In the genomic region with DNA sequence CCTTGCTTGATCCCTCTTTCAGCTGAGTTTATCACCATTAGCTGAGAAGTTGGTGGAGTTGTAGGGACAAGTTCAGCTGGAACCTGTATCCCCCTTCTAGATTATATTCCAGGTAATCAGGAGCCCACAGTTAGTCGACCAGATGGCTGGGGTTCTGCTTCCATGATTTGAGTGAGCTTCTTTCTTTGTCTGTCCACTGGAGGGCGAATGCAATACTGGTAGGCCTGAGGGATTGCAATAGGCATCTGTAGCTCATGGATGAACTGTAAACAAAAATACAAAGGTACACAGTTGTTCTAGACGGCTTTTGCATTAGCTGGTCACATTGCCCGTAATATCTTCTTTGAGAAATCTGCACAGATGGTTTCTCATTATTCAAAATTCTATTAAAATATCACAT, we compare ENCODE assay signal across 11 cellular contexts.
A peak's percentile ranks its signal among the peaks of the same experiment; 100 is the strongest.
DNase-seq lines count a peak whose midpoint lies in the region; TF ChIP-seq lines count a peak whose summit lies in the region.
"Had no signal": no experiment of that assay in that cellular context is flagged by ENCODE, and none has a peak within 500 bp of the region (broad histone marks: within the 10 kb centered on the region; RNA-seq: fewer than 3 reads in every experiment).

No MANE protein-coding gene starts in this region.

- H2AK5ac ChIP-seq in H9 (ENCODE audit: insufficient read length, low read length) = no peak overlapping the region

- H3K56ac ChIP-seq in H9 (ENCODE audit: insufficient read length, low read depth, low read length) = no peak overlapping the region

- H3K4me3 Mint-ChIP-seq in H9 = no peak overlapping the region
- H3K4me3 Mint-ChIP-seq: activated B cell treated with CpG ODN at 0.5 μM for 24 hours had no signal

- H3T11ph ChIP-seq in H9 (ENCODE audit: low read length) = no peak overlapping the region

- TF ChIP-seq POLR2A in uterus (IDR thresholded peaks at IDR 0.05) = no peak

- H4K91ac ChIP-seq in H9 (ENCODE audit: insufficient read length, low read depth, low read length) = no peak overlapping the region

- H2BK5ac ChIP-seq in H9 (ENCODE audit: insufficient read length, low read length) = no peak overlapping the region

- H2BK120ac ChIP-seq in H9 (ENCODE audit: low read depth, low read length, poor library complexity, severe bottlenecking) = no peak overlapping the region

- no peaks in the 10 kb centered on the region for H3K23me2 ChIP-seq in H9 (ENCODE audit: insufficient read length, low read depth, low read length, poor library complexity, severe bottlenecking)

- intact Hi-C loops in uterus (cut with DNase I; ENCODE audit: low total_unique reads) = no loop called here

- no peaks in the 10 kb centered on the region for H3K79me1 ChIP-seq in H9 (ENCODE audit: insufficient read depth, low read depth, low read length, poor library complexity, severe bottlenecking)

- no peaks in the 10 kb centered on the region for H3K27me3 Mint-ChIP-seq in H9 (ENCODE audit: low read depth)
- H3K27me3 Mint-ChIP-seq: activated B cell treated with CpG ODN at 0.5 μM for 24 hours had no signal

- H3K4me1 Mint-ChIP-seq in H9 = peaks cover 15 to 25% of the 10 kb centered on the region in 2 experiments
- H3K4me1 Mint-ChIP-seq: activated B cell treated with CpG ODN at 0.5 μM for 24 hours had no signal

- H3K36me3 ChIP-seq in uterus = no peaks in the 10 kb centered on the region

- H3K27ac Mint-ChIP-seq in H9 = no peak overlapping the region; a peak in 1 of 7 replicates
- H3K27ac Mint-ChIP-seq: activated B cell treated with CpG ODN at 0.5 μM for 24 hours had no signal

- DNase-seq in COR-L47 (lab: John Stamatoyannopoulos, UW) (peak; percentile 10), H9 (peak; percentile 42), SK-N-DZ (ENCODE audit: low spot score) (peak; percentile 9), islet precursor cell (peak; percentile 60), uterus (no peak), GM20000 (ENCODE audit: low spot score) (no peak), DMS79 treated with DMSO at 0.1 percent for 48 hours (lab: John Stamatoyannopoulos, UW) (no peak), NCI-H1694 treated with DMSO at 0.1 percent for 48 hours (lab: John Stamatoyannopoulos, UW) (no peak)
- DNase-seq: activated B cell treated with CpG ODN at 0.5 μM for 24 hours, amygdala, hypothalamus had no signal

- no peak overlapping the region for H3K23ac ChIP-seq in H9 (ENCODE audit: insufficient read length, low read depth, low read length)

- no peaks in the 10 kb centered on the region for H3K36me3 Mint-ChIP-seq in H9 (ENCODE audit: insufficient read depth in 1 of 3, low read depth in 3 of 3)

- no peak overlapping the region for H3K18ac ChIP-seq in H9 (ENCODE audit: insufficient read length, low read depth, low read length)

- WGBS in H9 (ENCODE audit: extremely low coverage, insufficient read length, low lambda C conversion rate) = no CpG with 5 or more reads among the region's 4 CpGs

- H3K9me3 ChIP-seq in H9 (ENCODE audit: control insufficient read depth, low read depth, low read length) = no peaks in the 10 kb centered on the region
- H3K9me3 ChIP-seq in uterus = no peaks in the 10 kb centered on the region

- no peak overlapping the region for H4K8ac ChIP-seq in H9 (replicated peaks; ENCODE audit: insufficient read length, low read depth, low read length)

- H3K27me3 ChIP-seq in H9 (ENCODE audit: insufficient read depth, low read length) = no peaks in the 10 kb centered on the region
- H3K27me3 ChIP-seq in uterus = no peaks in the 10 kb centered on the region

- no peaks in the 10 kb centered on the region for H3K9me3 Mint-ChIP-seq in H9
- H3K9me3 Mint-ChIP-seq: activated B cell treated with CpG ODN at 0.5 μM for 24 hours had no signal

- H3K4me1 ChIP-seq in H9 (ENCODE audit: insufficient read depth, low read length) = peaks cover 2% of the 10 kb centered on the region
- no peaks in the 10 kb centered on the region for H3K4me1 ChIP-seq in uterus

- H2BK12ac ChIP-seq in H9 (ENCODE audit: insufficient read length, low read depth, low read length) = no peak overlapping the region

- H2BK15ac ChIP-seq in H9 (ENCODE audit: low read depth, low read length) = no peak overlapping the region

- peaks cover 1% of the 10 kb centered on the region; the same call in 1 of the 2 replicates for H3K79me2 ChIP-seq in H9 (ENCODE audit: insufficient read depth, low read length)

- H4K20me1 ChIP-seq in H9 (ENCODE audit: control insufficient read depth, insufficient read depth, insufficient read length) = no peaks in the 10 kb centered on the region

- no peak overlapping the region for H2BK20ac ChIP-seq in H9 (ENCODE audit: low read depth, low read length, poor library complexity, severe bottlenecking)

- H3K27ac ChIP-seq in H9 (ENCODE audit: insufficient read length, low read depth, low read length) (no peak overlapping the region), uterus (no peak overlapping the region)

- H3K14ac ChIP-seq in H9 (ENCODE audit: insufficient read depth, low read length) = no peak overlapping the region

- TF ChIP-seq CTCF in H9 (conservative IDR thresholded peaks at IDR 0.05) = peak; percentile 61
- no peak for TF ChIP-seq CTCF in uterus (IDR thresholded peaks at IDR 0.05)
- no peak for TF ChIP-seq CTCF in GM20000 (IDR thresholded peaks at IDR 0.05; ENCODE audit: extremely low read depth, missing control alignments)

- no peak overlapping the region for H2AFZ ChIP-seq in H9 (ENCODE audit: low read length)

- no peak overlapping the region for H3K9ac ChIP-seq in H9 (ENCODE audit: extremely low read depth, insufficient read length, low read length)

- H3K4me2 ChIP-seq in H9 (ENCODE audit: insufficient read depth, insufficient read length, low read length) = no peak overlapping the region

- H4K5ac ChIP-seq in H9 (ENCODE audit: insufficient read length, low read depth, low read length) = no peak overlapping the region

- H3K4me3 ChIP-seq in uterus = no peak overlapping the region

- no peak overlapping the region for H3K4ac ChIP-seq in H9 (ENCODE audit: low read depth, low read length)

Comparison
In these comparisons a context has a peak if more than half of its experiments do, and no peak if none do; other contexts are left out.
1. DNase-seq: peak in COR-L47 (single experiment), H9 (single experiment), SK-N-DZ (single experiment) and islet precursor cell (single experiment); none in uterus (0 of 2), GM20000 (single experiment), DMS79 treated with DMSO at 0.1 percent for 48 hours (single experiment) and NCI-H1694 treated with DMSO at 0.1 percent for 48 hours (single experiment).